Comparison of ENCODE assay signal across 23 cellular contexts in the genomic region with DNA sequence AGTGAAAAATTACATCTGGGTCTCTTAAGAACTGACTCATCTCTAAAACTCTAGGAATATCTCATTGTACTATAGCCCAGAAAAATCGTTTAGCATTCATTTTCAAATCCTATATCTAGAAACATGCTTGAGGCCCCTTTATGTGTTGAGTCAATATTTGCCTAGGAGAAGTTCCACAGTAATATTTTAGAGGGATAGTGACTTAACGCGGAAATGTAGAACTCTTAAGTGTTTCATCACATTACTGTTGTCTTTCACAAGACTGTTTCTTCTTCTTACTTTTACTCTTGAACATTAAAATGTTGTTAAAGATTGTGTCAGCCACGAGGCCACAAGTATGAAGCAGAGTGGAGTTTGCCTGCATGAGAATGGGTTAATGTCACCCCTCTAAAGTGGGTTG. TPM values are rescaled to one million over a fixed set of nuclear protein-coding genes. Genes with fewer than 3 reads are reported as not detected.
DNase-seq lines count a peak whose midpoint lies in the region; ATAC-seq, FAIRE-seq and TF ChIP-seq lines count a peak whose summit lies in the region.
"Had no signal": no experiment of that assay in that cellular context is flagged by ENCODE, and none has a peak within 500 bp of the region (broad histone marks: within the 10 kb centered on the region; RNA-seq: fewer than 3 reads in every experiment).

No MANE protein-coding gene starts in this region.

- H3K9me3 Mint-ChIP-seq in astrocyte (ENCODE audit: unreplicated experiment) = no peaks in the 10 kb centered on the region
- H3K9me3 Mint-ChIP-seq: neural progenitor cell had no signal

- H3K79me2 ChIP-seq in astrocyte (ENCODE audit: insufficient read depth, low read length) = no peaks in the 10 kb centered on the region

- POLR2A ChIA-PET in AG04449 (lab: Yijun Ruan, JAX) = no interaction called here

- no peak overlapping the region for H3K9ac ChIP-seq in astrocyte (ENCODE audit: low read length)
- H3K9ac ChIP-seq: neural progenitor cell had no signal

- H3K27ac Mint-ChIP-seq in astrocyte (ENCODE audit: unreplicated experiment) = no peak overlapping the region
- H3K27ac Mint-ChIP-seq: activated CD4-positive, alpha-beta memory T cell treated with anti-CD3 and anti-CD28 coated beads, Interleukin-2, amount 10 ng/mL, durations not matched to agents 7 days and 5 days; CD4-positive, CD25-positive, alpha-beta regulatory T cell; neural progenitor cell; WTC11 had no signal

- peak; percentile 31 for DNase-seq in AG04449 (ENCODE audit: low read depth, low spot score)
- DNase-seq in NB4 (ENCODE audit: low read depth) = peak; percentile 86
- peak; percentile 12 for DNase-seq in astrocyte (ENCODE audit: low read depth)
- DNase-seq in fibroblast of villous mesenchyme (ENCODE audit: low read depth) = peak; percentile 72
- no peak for DNase-seq in midbrain (lab: John Stamatoyannopoulos, UW)
- DNase-seq in foreskin keratinocyte = no peak
- no peak for DNase-seq in transverse colon
- no peak for DNase-seq in left lobe of liver (ENCODE audit: low spot score)
- DNase-seq: 8988T; activated CD4-positive, alpha-beta memory T cell treated with anti-CD3 and anti-CD28 coated beads, Interleukin-2, amount 10 ng/mL, durations not matched to agents 7 days and 5 days; activated naive CD4-positive, alpha-beta T cell treated with Interleukin-2 at 50 U/mL for 16 hours; activated T-cell treated with anti-CD3 and anti-CD28 coated beads, Interleukin-2, amount 50 U/mL, for 1 hour; body of pancreas; CD4-positive, CD25-positive, alpha-beta regulatory T cell; DMS53; dorsolateral prefrontal cortex; NCI-H2029 treated with DMSO at 0.1 percent for 48 hours; SHP77; stimulated activated CD4-positive, alpha-beta T cell treated with anti-CD3 and anti-CD28 coated beads, Interleukin-12 subunit alpha, Interleukin-12 subunit beta, amount 100 ng/mL, for 4 hours had no signal

- H3K4me2 ChIP-seq in astrocyte (ENCODE audit: low read length) = no peak overlapping the region
- H3K4me2 ChIP-seq: neural progenitor cell had no signal

- H3K36me3 Mint-ChIP-seq in astrocyte (ENCODE audit: low read depth, unreplicated experiment) = no peaks in the 10 kb centered on the region
- H3K36me3 Mint-ChIP-seq: CD4-positive, CD25-positive, alpha-beta regulatory T cell; neural progenitor cell; WTC11 had no signal

- peaks cover 7% of the 10 kb centered on the region for H3K4me1 Mint-ChIP-seq in astrocyte (ENCODE audit: low read depth, unreplicated experiment)
- H3K4me1 Mint-ChIP-seq: activated CD4-positive, alpha-beta memory T cell treated with anti-CD3 and anti-CD28 coated beads, Interleukin-2, amount 10 ng/mL, durations not matched to agents 7 days and 5 days; CD4-positive, CD25-positive, alpha-beta regulatory T cell had no signal

- H4K20me1 ChIP-seq in astrocyte (ENCODE audit: insufficient read depth, low read length) = no peaks in the 10 kb centered on the region

- no peak overlapping the region for H3K4me3 Mint-ChIP-seq in astrocyte (ENCODE audit: unreplicated experiment)
- H3K4me3 Mint-ChIP-seq: activated CD4-positive, alpha-beta memory T cell treated with anti-CD3 and anti-CD28 coated beads, Interleukin-2, amount 10 ng/mL, durations not matched to agents 7 days and 5 days; neural progenitor cell; WTC11 had no signal

- no peak for FAIRE-seq in astrocyte (lab: Jason Lieb, UNC)
- FAIRE-seq: H1 had no signal

- intact Hi-C loops in transverse colon (cut with DNase I; ENCODE audit: low total_unique reads) = no loop called here

- no peaks in the 10 kb centered on the region for H3K4me1 ChIP-seq in astrocyte (ENCODE audit: insufficient read depth, low read length)
- no peaks in the 10 kb centered on the region for H3K4me1 ChIP-seq in foreskin keratinocyte
- H3K4me1 ChIP-seq in transverse colon = peaks cover 0 to 11% (median 7%) of the 10 kb centered on the region in 4 donors

- no peak overlapping the region for H3K4me3 ChIP-seq in AG04449 (ENCODE audit: low read depth, low read length)
- H3K4me3 ChIP-seq in NB4 (ENCODE audit: low read depth, low read length) = no peak overlapping the region
- no peak overlapping the region for H3K4me3 ChIP-seq in astrocyte (ENCODE audit: insufficient read depth, low read depth, low read length)
- H3K4me3 ChIP-seq in fibroblast of villous mesenchyme (ENCODE audit: low read depth, low read length) = no peak overlapping the region
- H3K4me3 ChIP-seq in transverse colon = no peak overlapping the region
- H3K4me3 ChIP-seq: body of pancreas, dorsolateral prefrontal cortex, neural progenitor cell had no signal

- H3K27ac ChIP-seq in astrocyte (ENCODE audit: low read depth, low read length) (no peak overlapping the region), foreskin keratinocyte (no peak overlapping the region), transverse colon (no peak overlapping the region)
- H3K27ac ChIP-seq: body of pancreas, neural progenitor cell had no signal

- ATAC-seq in foreskin keratinocyte (no peak), left lobe of liver (no peak)
- ATAC-seq: body of pancreas, esophagus mucosa, WTC11 had no signal

- no peak overlapping the region for H2AFZ ChIP-seq in astrocyte (ENCODE audit: low read depth, low read length)
- H2AFZ ChIP-seq: neural progenitor cell had no signal

- H3K27me3 Mint-ChIP-seq in astrocyte (ENCODE audit: low read depth, unreplicated experiment) = no peaks in the 10 kb centered on the region
- H3K27me3 Mint-ChIP-seq: activated CD4-positive, alpha-beta memory T cell treated with anti-CD3 and anti-CD28 coated beads, Interleukin-2, amount 10 ng/mL, durations not matched to agents 7 days and 5 days had no signal

- H3K36me3 ChIP-seq in astrocyte (ENCODE audit: insufficient read depth, low read length) (no peaks in the 10 kb centered on the region), transverse colon (no peaks in the 10 kb centered on the region)
- H3K36me3 ChIP-seq: neural progenitor cell had no signal

- TF ChIP-seq EP300 in transverse colon (IDR thresholded peaks at IDR 0.05; ENCODE audit: low read depth) = no peak

- in situ Hi-C loops in transverse colon (cut with MboI; ENCODE audit: low pct_ligation_motif_present in 1 of 4, low pct_unique_long_range_greater_than_20kb in 1 of 4, low sequenced_read_pairs in 3 of 4) = no loop called here

- TF ChIP-seq POLR2A in NB4 (IDR thresholded peaks at IDR 0.05; ENCODE audit: extremely low read depth, insufficient read length) (no peak), transverse colon (IDR thresholded peaks at IDR 0.05) (no peak)

- H3K9me3 ChIP-seq in astrocyte (ENCODE audit: insufficient read depth, low read depth, low read length) (peaks cover 3% of the 10 kb centered on the region), transverse colon (no peaks in the 10 kb centered on the region)
- H3K9me3 ChIP-seq: body of pancreas had no signal

- 41 to 56% methylated on average over 4 of the region's 4 CpGs for whole genome bisulfite sequencing in transverse colon (ENCODE audit: low coverage in 1 of 2), 2 donors

- H3K27me3 ChIP-seq in astrocyte (ENCODE audit: insufficient read depth, low read length) (no peaks in the 10 kb centered on the region), foreskin keratinocyte (no peaks in the 10 kb centered on the region), transverse colon (no peaks in the 10 kb centered on the region)
- H3K27me3 ChIP-seq: body of pancreas, dorsolateral prefrontal cortex, neural progenitor cell had no signal

- TF ChIP-seq CTCF in AG04449 (IDR thresholded peaks at IDR 0.05; ENCODE audit: insufficient read depth, low read length, missing control alignments) = no peak
- no peak for TF ChIP-seq CTCF in NB4 (IDR thresholded peaks at IDR 0.05; ENCODE audit: low read depth, low read length)
- TF ChIP-seq CTCF in astrocyte (IDR thresholded peaks at IDR 0.05; ENCODE audit: insufficient read depth, low read depth, low read length) = no peak
- TF ChIP-seq CTCF in fibroblast of villous mesenchyme (IDR thresholded peaks at IDR 0.05; ENCODE audit: insufficient read depth, low read depth, low read length) = no peak
- TF ChIP-seq CTCF in foreskin keratinocyte (conservative IDR thresholded peaks at IDR 0.05) = no peak
- no peak for TF ChIP-seq CTCF in transverse colon (IDR thresholded peaks at IDR 0.05)

- CTCF ChIA-PET in AG04449 (lab: Yijun Ruan, JAX) = interaction anchor here (1.5 kb wide), 1 partner anchor 13 kb away, joined by 4 read pairs; no protein-coding TSS in a partner anchor

RNA-seq across cellular contexts. Expression of gene MYLIP, which starts 23.0 kb away (rescaled TPM):
- total RNA-seq in astrocyte (12.5 and 12.9 TPM in 2 replicates), fibroblast of villous mesenchyme (21.9 and 31.5 TPM in 2 replicates), foreskin keratinocyte (3.7 and 4.2 TPM in 2 replicates), transverse colon (10 to 100 TPM; 22.5 to 43.2 (median 40.7) TPM), left lobe of liver (3.1 TPM)
- 1.4 and 1.7 TPM in 2 replicates for polyA plus RNA-seq in foreskin keratinocyte

Comparison
In these comparisons a context has a peak if more than half of its experiments do, and no peak if none do; other contexts are left out.
1. DNase-seq: peak in AG04449 (single experiment), NB4 (single experiment), astrocyte (single experiment) and fibroblast of villous mesenchyme (single experiment); none in midbrain (single experiment), foreskin keratinocyte (0 of 2), transverse colon (single experiment) and left lobe of liver (single experiment).